In the genomic region with DNA sequence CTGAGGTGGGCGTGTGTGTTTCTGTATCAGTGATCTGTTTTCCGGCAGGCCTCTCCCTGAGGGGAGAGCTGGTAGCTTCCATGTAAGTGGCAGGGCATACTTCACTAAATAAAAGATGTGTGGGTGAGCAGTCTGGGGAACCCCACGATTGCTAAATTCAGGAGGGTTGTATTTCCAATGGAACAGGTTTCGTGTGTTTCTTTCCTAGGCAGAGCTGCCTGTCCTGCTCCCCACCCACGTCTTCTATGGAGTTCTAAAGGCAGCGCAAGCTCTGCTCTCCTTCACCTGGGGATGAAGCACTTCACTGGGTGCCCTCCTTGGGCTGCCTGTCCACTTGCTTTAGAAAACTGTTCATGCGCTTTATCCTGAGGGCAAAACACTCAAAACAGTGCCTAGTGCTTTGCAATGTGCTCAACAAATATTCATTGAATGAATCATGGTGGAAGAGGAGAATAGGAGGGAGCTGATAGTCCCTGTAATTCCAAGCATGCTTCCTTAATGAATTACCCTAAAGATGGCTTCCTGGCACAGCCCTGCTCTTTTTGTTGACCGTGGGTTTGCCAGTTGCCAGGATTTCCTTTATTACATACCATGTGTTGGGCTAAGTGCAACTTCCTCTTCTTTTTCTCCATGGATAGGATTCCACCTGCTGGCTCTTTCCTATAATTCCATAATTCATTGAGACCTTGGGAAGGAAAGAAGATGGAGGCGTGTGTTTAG, we compare ENCODE assay signal across 8 cellular contexts. TPM values are rescaled to one million over a fixed set of nuclear protein-coding genes. Genes with fewer than 3 reads are reported as not detected.
DNase-seq lines count a peak whose midpoint lies in the region; ATAC-seq, FAIRE-seq and TF ChIP-seq lines count a peak whose summit lies in the region.

No MANE protein-coding gene starts in this region.

- H3K36me3 ChIP-seq in MG63 (no peaks in the 10 kb centered on the region), K562 (ENCODE audit: control insufficient read depth, insufficient read depth, low read length) (no peaks in the 10 kb centered on the region), adrenal gland (replicated peaks in 1 of 2) (no peaks in the 10 kb centered on the region)

- ATAC-seq in K562 = peak; percentile 96
- ATAC-seq in HG02588 (IDR thresholded peaks at IDR 0.05; ENCODE audit: unreplicated experiment) = no peak

- in situ Hi-C loops in K562 (cut with MboI) = no loop called here

- no peaks in the 10 kb centered on the region for H4K20me1 ChIP-seq in K562 (replicated peaks; ENCODE audit: control insufficient read depth, insufficient read depth, low read length)

- intact Hi-C loops in K562 (cut with micrococcal nuclease) = no loop called here
- intact Hi-C loops in adrenal gland (cut with DNase I) = no loop called here

- H3K27ac ChIP-seq in K562 (ENCODE audit: extremely low read depth, low read depth, low read length) = 0 out of 3 replicates have a peak overlapping the region, but pooled peaks have one; percentile 7
- H3K27ac ChIP-seq in adrenal gland = no peak overlapping the region

- H3K4me3 ChIP-seq in MG63 (no peak overlapping the region), K562 (no peak overlapping the region), adrenal gland (no peak overlapping the region)

- CTCF ChIA-PET in K562 (lab: Yijun Ruan, JAX; ENCODE audit: low intra/inter-chr PET ratio) = interaction anchor here (0.5 to 0.6 kb wide), 2 partner anchors 287 to 458 kb away, joined by 3 read pairs; no protein-coding TSS in a partner anchor

- H3K4me1 Mint-ChIP-seq in mesothelial cell of epicardium = peaks cover 16% of the 10 kb centered on the region

- H3K79me2 ChIP-seq in K562 (ENCODE audit: control insufficient read depth, insufficient read depth, low read length) = no peaks in the 10 kb centered on the region

- no peaks in the 10 kb centered on the region for H3K27me3 Mint-ChIP-seq in mesothelial cell of epicardium (ENCODE audit: low read depth)

- H3K27me3 ChIP-seq in MG63 (no peaks in the 10 kb centered on the region), K562 (ENCODE audit: control insufficient read depth in 2 of 2, insufficient read depth in 2 of 2, low read length in 2 of 2) (no peaks in the 10 kb centered on the region), adrenal gland (no peaks in the 10 kb centered on the region)

- no peaks in the 10 kb centered on the region for H3K9me3 ChIP-seq in MG63
- no peaks in the 10 kb centered on the region for H3K9me3 ChIP-seq in K562 (replicated peaks; ENCODE audit: control insufficient read depth, insufficient read depth, low read depth, low read length)
- H3K9me3 ChIP-seq in adrenal gland (replicated peaks in 1 of 3) = no peaks in the 10 kb centered on the region

- H3K9ac ChIP-seq in K562 (ENCODE audit: insufficient read depth in 1 of 2, low read depth in 2 of 2, low read length in 2 of 2) = no peak overlapping the region

- TF ChIP-seq RAD21 in K562 (CRISPR knock-in tag; conservative IDR thresholded peaks at IDR 0.05 in 1 of 2, IDR thresholded peaks at IDR 0.05 in 1 of 2) = peak in 1 of 2 experiments; percentile 53; a peak in 2 of 4 replicates

- peak overlapping the region; percentile 96 for H2AFZ ChIP-seq in K562 (ENCODE audit: low read depth, low read length)

- H3K4me1 ChIP-seq in K562 (replicated peaks in 1 of 2; ENCODE audit: control insufficient read depth in 2 of 2, insufficient read depth in 2 of 2, low read length in 2 of 2) (peaks cover 0 to 10% of the 10 kb centered on the region in 2 experiments; a peak in 3 of 5 replicates), adrenal gland (replicated peaks in 1 of 2) (no peaks in the 10 kb centered on the region)

- BruUV-seq in K562 (replicated peaks; lab: Mats Ljungman, UMichigan) = no TSS peak

- peak overlapping the region; percentile 42 for H3K4me2 ChIP-seq in K562 (ENCODE audit: insufficient read depth, low read length)

- H3K9me3 Mint-ChIP-seq in mesothelial cell of epicardium = no peaks in the 10 kb centered on the region

- TF ChIP-seq EP300 in K562 (IDR thresholded peaks at IDR 0.05; ENCODE audit: low read length) = no peak

- DNase-seq in COLO829 (ENCODE audit: low spot score) (peak; percentile 63), MG63 (peak; percentile 55), K562 (ENCODE audit: extremely low read depth in 1 of 4, low spot score in 3 of 4) (peak in 3 of 4 experiments; percentile 38 to 71 (median 52)), mesothelial cell of epicardium (ENCODE audit: low spot score in 2 of 2, unreplicated experiment in 2 of 2) (no peak), NCI-H2227 treated with DMSO at 0.1 percent for 48 hours (lab: John Stamatoyannopoulos, UW) (no peak), adrenal gland (no peak), COLO668 (lab: John Stamatoyannopoulos, UW; ENCODE audit: unreplicated experiment) (no peak)

- TF ChIP-seq POLR2A in K562 (conservative IDR thresholded peaks at IDR 0.05) (no peak; the same call in 1 of the 2 replicates), adrenal gland (IDR thresholded peaks at IDR 0.05) (no peak)

- WGBS in K562 (ENCODE audit: insufficient coverage, low coverage, missing lambda C conversion rate) = 48% methylated on average over 9 of the region's 9 CpGs
- 62 to 85% (median 84%) methylated on average over 3 to 9 of the region's 9 CpGs for WGBS in adrenal gland, 4 donors

- H3K36me3 Mint-ChIP-seq in mesothelial cell of epicardium = no peaks in the 10 kb centered on the region

- no peak for TF ChIP-seq CTCF in K562 (IDR thresholded peaks at IDR 0.05 in 2 of 3, conservative IDR thresholded peaks at IDR 0.05 in 1 of 3; ENCODE audit: insufficient read depth in 2 of 3, low read depth in 1 of 3, low read length in 3 of 3)
- no peak for TF ChIP-seq CTCF in mesothelial cell of epicardium (IDR thresholded peaks at IDR 0.05; ENCODE audit: unreplicated experiment)
- TF ChIP-seq CTCF in adrenal gland (IDR thresholded peaks at IDR 0.05) = no peak

- peak overlapping the region; percentile 78 for H3K27ac Mint-ChIP-seq in mesothelial cell of epicardium

- no peaks in the 10 kb centered on the region for H3K9me1 ChIP-seq in K562 (ENCODE audit: control insufficient read depth, insufficient read depth, low read length)

- POLR2A ChIA-PET in K562 (lab: Yijun Ruan, JAX) = interaction anchor here (0.6 to 1.2 kb wide), 6 partner anchors 9 to 425 kb away, joined by 3 to 4 read pairs (median 4); a partner anchor contains a TSS

- no peak overlapping the region for H3K4me3 Mint-ChIP-seq in mesothelial cell of epicardium

- no peak for FAIRE-seq in K562 (lab: Jason Lieb, UNC)

TF ChIP-seq in K562, 482 proteins besides CTCF, POLR2A, EP300 and RAD21 (continues in another document):
- TF ChIP-seq, protein P1, sequence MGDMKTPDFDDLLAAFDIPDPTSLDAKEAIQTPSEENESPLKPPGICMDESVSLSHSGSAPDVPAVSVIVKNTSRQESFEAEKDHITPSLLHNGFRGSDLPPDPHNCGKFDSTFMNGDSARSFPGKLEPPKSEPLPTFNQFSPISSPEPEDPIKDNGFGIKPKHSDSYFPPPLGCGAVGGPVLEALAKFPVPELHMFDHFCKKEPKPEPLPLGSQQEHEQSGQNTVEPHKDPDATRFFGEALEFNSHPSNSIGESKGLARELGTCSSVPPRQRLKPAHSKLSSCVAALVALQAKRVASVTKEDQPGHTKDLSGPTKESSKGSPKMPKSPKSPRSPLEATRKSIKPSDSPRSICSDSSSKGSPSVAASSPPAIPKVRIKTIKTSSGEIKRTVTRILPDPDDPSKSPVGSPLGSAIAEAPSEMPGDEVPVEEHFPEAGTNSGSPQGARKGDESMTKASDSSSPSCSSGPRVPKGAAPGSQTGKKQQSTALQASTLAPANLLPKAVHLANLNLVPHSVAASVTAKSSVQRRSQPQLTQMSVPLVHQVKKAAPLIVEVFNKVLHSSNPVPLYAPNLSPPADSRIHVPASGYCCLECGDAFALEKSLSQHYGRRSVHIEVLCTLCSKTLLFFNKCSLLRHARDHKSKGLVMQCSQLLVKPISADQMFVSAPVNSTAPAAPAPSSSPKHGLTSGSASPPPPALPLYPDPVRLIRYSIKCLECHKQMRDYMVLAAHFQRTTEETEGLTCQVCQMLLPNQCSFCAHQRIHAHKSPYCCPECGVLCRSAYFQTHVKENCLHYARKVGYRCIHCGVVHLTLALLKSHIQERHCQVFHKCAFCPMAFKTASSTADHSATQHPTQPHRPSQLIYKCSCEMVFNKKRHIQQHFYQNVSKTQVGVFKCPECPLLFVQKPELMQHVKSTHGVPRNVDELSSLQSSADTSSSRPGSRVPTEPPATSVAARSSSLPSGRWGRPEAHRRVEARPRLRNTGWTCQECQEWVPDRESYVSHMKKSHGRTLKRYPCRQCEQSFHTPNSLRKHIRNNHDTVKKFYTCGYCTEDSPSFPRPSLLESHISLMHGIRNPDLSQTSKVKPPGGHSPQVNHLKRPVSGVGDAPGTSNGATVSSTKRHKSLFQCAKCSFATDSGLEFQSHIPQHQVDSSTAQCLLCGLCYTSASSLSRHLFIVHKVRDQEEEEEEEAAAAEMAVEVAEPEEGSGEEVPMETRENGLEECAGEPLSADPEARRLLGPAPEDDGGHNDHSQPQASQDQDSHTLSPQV (IDR thresholded peaks at IDR 0.05) = 0 out of 2 replicates have a peak, but pooled peaks have one; percentile 31
- no peak for TF ChIP-seq ZNF584 (CRISPR knock-in tag; IDR thresholded peaks at IDR 0.05; ENCODE audit: low read depth)

RNA-seq across cellular contexts. Expression of a gene that starts 50.6 kb away (rescaled TPM):
- total RNA-seq in MG63 (2014; rRNA removed; shearing (Covaris generic); ENCODE audit: low replicate concordance) = 40.5 and 56.9 TPM in 2 replicates
- 35.3 and 133 TPM in 2 replicates for total RNA-seq in K562 (2011; cell fraction: chromatin; rRNA removed; ENCODE audit: low replicate concordance)
- total RNA-seq in K562 (2011; cell fraction: nucleolus; rRNA removed) = 16.7 and 26.2 TPM in 2 replicates
- total RNA-seq in K562 (2011; cell fraction: nucleoplasm; rRNA removed) = 38.6 and 52.0 TPM in 2 replicates
- 25.3 and 28.2 TPM in 2 replicates for total RNA-seq in K562 (2014; rRNA removed)
- total RNA-seq in K562 (2014; rRNA removed; fragmentation: Illumina TruSeq; extraction: Trizol) = 38.8 and 43.1 TPM in 2 replicates
- total RNA-seq in K562 (2015; rRNA removed; fragmentation: Illumina TruSeq; extraction: Trizol) = 39.4 and 41.1 TPM in 2 replicates
- total RNA-seq in K562 (2021) = 38.8 and 44.7 TPM in 2 replicates
- polyA plus RNA-seq in K562 (2011; rRNA removed) = 15.7 and 21.5 TPM in 2 replicates
- 7.1 and 10.4 TPM in 2 replicates for polyA plus RNA-seq in K562 (2011; cell fraction: cytosol; rRNA removed)
- 17.2 and 19.5 TPM in 2 replicates for polyA plus RNA-seq in K562 (2011; cell fraction: nucleus; rRNA removed)
- polyA plus RNA-seq in K562 (2012) = 29.8 and 31.3 TPM in 2 replicates
- polyA plus RNA-seq in K562 (2014; fragmentation: Illumina TruSeq; extraction: Trizol) = 33.6 and 36.3 TPM in 2 replicates
- 10 to 100 TPM; 27.3 to 33.3 TPM for polyA plus RNA-seq in K562 (2014; fragmentation: Nextera tagmentation; extraction: Ambion mirVana)
- polyA plus RNA-seq in K562 (2014; rRNA removed) = 18.6 and 26.4 TPM in 2 replicates
- 32.2 and 34.9 TPM in 2 replicates for polyA minus RNA-seq in K562 (2011; rRNA and poly(A)+ RNA removed)
- 12.4 and 18.3 TPM in 2 replicates for polyA minus RNA-seq in K562 (2011; cell fraction: cytosol; rRNA and poly(A)+ RNA removed)
- 21.5 and 27.9 TPM in 2 replicates for polyA minus RNA-seq in K562 (2011; cell fraction: nucleus; rRNA and poly(A)+ RNA removed)
- 43.8 to 51.4 TPM (median 45.3 TPM) in 3 replicates for total RNA-seq in mesothelial cell of epicardium
- total RNA-seq in adrenal gland = 10 to 100 TPM; 29.9 to 64.7 (median 36.8) TPM
- 10 to 100 TPM in 2 of 3 donors, 1 to 10 TPM in 1; 7.3 to 37.8 (median 11.9) TPM for polyA plus RNA-seq in adrenal gland

Comparison
In these comparisons a context has a peak if more than half of its experiments do, and no peak if none do; other contexts are left out.
1. DNase-seq: peak in COLO829 (single experiment), MG63 (single experiment) and K562 (3 of 4); none in mesothelial cell of epicardium (0 of 2), NCI-H2227 treated with DMSO at 0.1 percent for 48 hours (single experiment), adrenal gland (0 of 7) and COLO668 (single experiment).